ENCODE assay signal across 11 cellular contexts in genomic region chr2:146874260-146874658, GRCh38.
A peak's percentile ranks its signal among the peaks of the same experiment; 100 is the strongest.
DNase-seq lines count a peak whose midpoint lies in the region; ATAC-seq and TF ChIP-seq lines count a peak whose summit lies in the region.
"Had no signal": no experiment of that assay in that cellular context is flagged by ENCODE, and none has a peak within 500 bp of the region (broad histone marks: within the 10 kb centered on the region; RNA-seq: fewer than 3 reads in every experiment).

No MANE protein-coding gene starts in this region.

- TF ChIP-seq CTCF in HFF-Myc (IDR thresholded peaks at IDR 0.05; ENCODE audit: low read depth, low read length, missing control alignments) (no peak), RWPE1 (conservative IDR thresholded peaks at IDR 0.05; ENCODE audit: low read depth) (no peak), OCI-LY7 (conservative IDR thresholded peaks at IDR 0.05; ENCODE audit: low read length) (no peak)

- H4K20me1 ChIP-seq in OCI-LY7 (ENCODE audit: insufficient read depth, low read length) = no peaks in the 10 kb centered on the region

- H3K9me3 ChIP-seq in OCI-LY7 (ENCODE audit: low read length) = no peaks in the 10 kb centered on the region
- H3K9me3 ChIP-seq: pancreas had no signal

- no peaks in the 10 kb centered on the region for H3K79me2 ChIP-seq in OCI-LY7 (ENCODE audit: insufficient read depth, low read depth, low read length)

- H2AFZ ChIP-seq in OCI-LY7 (ENCODE audit: low read length) = no peak overlapping the region

- H3K27ac ChIP-seq in RWPE1 (peak overlapping the region; percentile 70), OCI-LY7 (ENCODE audit: low read depth, low read length, poor library complexity, severe bottlenecking) (no peak overlapping the region)
- H3K27ac ChIP-seq: pancreas had no signal

- H3K27ac Mint-ChIP-seq in activated T-cell treated with anti-CD3 and anti-CD28 coated beads, Interleukin-2, amount 50 U/mL, for 72 hours = no peak overlapping the region
- H3K27ac Mint-ChIP-seq: brain had no signal

- H3K9me2 ChIP-seq in OCI-LY7 (ENCODE audit: insufficient read depth, low read length) = no peaks in the 10 kb centered on the region

- H3K4me3 ChIP-seq in HFF-Myc (replicated peaks; ENCODE audit: low read depth, low read length) (no peak overlapping the region), OCI-LY7 (ENCODE audit: low read depth, low read length, poor library complexity, severe bottlenecking) (no peak overlapping the region)
- H3K4me3 ChIP-seq: pancreas had no signal

- no peaks in the 10 kb centered on the region for H3K4me1 Mint-ChIP-seq in activated T-cell treated with anti-CD3 and anti-CD28 coated beads, Interleukin-2, amount 50 U/mL, for 72 hours (ENCODE audit: low read depth)
- H3K4me1 Mint-ChIP-seq: brain had no signal

- H3K36me3 Mint-ChIP-seq in activated T-cell treated with anti-CD3 and anti-CD28 coated beads, Interleukin-2, amount 50 U/mL, for 72 hours (ENCODE audit: insufficient read depth in 2 of 2) = peaks cover 0 to 2% of the 10 kb centered on the region in 2 donors
- H3K36me3 Mint-ChIP-seq: brain had no signal

- peak; percentile 95 for ATAC-seq in esophagus mucosa
- no peak for ATAC-seq in activated T-cell treated with anti-CD3 and anti-CD28 coated beads, Interleukin-2, amount 50 U/mL, for 72 hours (replicated peaks in 1 of 2)
- ATAC-seq: Panc1, pancreas had no signal

- CTCF ChIA-PET in RWPE1 (lab: Yijun Ruan, JAX) = interaction anchor here (1.9 kb wide), 1 partner anchor 209 kb away, joined by 5 read pairs; no protein-coding TSS in a partner anchor
- CTCF ChIA-PET in OCI-LY7 (lab: Charles Lee; ENCODE audit: unreplicated experiment) = no interaction called here

- DNase-seq in HFF-Myc (ENCODE audit: extremely low read depth, low read depth) (peak; percentile 11), RWPE1 (ENCODE audit: low spot score) (peak; percentile 74), pulmonary artery endothelial cell (ENCODE audit: low read depth, low spot score) (peak; percentile 95), COR-L47 (lab: John Stamatoyannopoulos, UW) (no peak), NCI-H510A (lab: John Stamatoyannopoulos, UW) (no peak), OCI-LY7 (ENCODE audit: low spot score) (no peak)
- no peak for DNase-seq in activated T-cell treated with anti-CD3 and anti-CD28 coated beads, Interleukin-2, amount 50 U/mL, for 72 hours
- DNase-seq: pancreas had no signal

- no peaks in the 10 kb centered on the region for H3K4me1 ChIP-seq in OCI-LY7 (ENCODE audit: insufficient read depth, low read length, poor library complexity, severe bottlenecking)
- H3K4me1 ChIP-seq: pancreas had no signal

- H3K4me3 Mint-ChIP-seq in activated T-cell treated with anti-CD3 and anti-CD28 coated beads, Interleukin-2, amount 50 U/mL, for 72 hours = no peak overlapping the region
- H3K4me3 Mint-ChIP-seq: brain had no signal

- intact Hi-C loops in OCI-LY7 (cut with micrococcal nuclease; ENCODE audit: unreplicated experiment) = no loop called here

- H3K27me3 Mint-ChIP-seq in activated T-cell treated with anti-CD3 and anti-CD28 coated beads, Interleukin-2, amount 50 U/mL, for 72 hours (ENCODE audit: low read depth) = no peaks in the 10 kb centered on the region
- H3K27me3 Mint-ChIP-seq: brain had no signal

- no peak overlapping the region for H3K4me2 ChIP-seq in OCI-LY7 (ENCODE audit: low read length)

- peaks cover 0 to 4% of the 10 kb centered on the region in 2 donors for H3K9me3 Mint-ChIP-seq in activated T-cell treated with anti-CD3 and anti-CD28 coated beads, Interleukin-2, amount 50 U/mL, for 72 hours
- H3K9me3 Mint-ChIP-seq: brain had no signal

- BruUV-seq in OCI-LY7 (replicated peaks; lab: Mats Ljungman, UMichigan) = no TSS peak

- POLR2A ChIA-PET in RWPE1 (lab: Yijun Ruan, JAX; ENCODE audit: low non-redundant PET) (no interaction called here), OCI-LY7 (lab: Charles Lee) (no interaction called here)

- H3K36me3 ChIP-seq in OCI-LY7 (ENCODE audit: insufficient read depth, low read length) = no peaks in the 10 kb centered on the region
- H3K36me3 ChIP-seq: pancreas had no signal

Comparison
In these comparisons a context has a peak if more than half of its experiments do, and no peak if none do; other contexts are left out.
1. DNase-seq: peak in HFF-Myc (single experiment), RWPE1 (single experiment) and pulmonary artery endothelial cell (single experiment); none in COR-L47 (single experiment), NCI-H510A (single experiment), OCI-LY7 (single experiment) and activated T-cell treated with anti-CD3 and anti-CD28 coated beads, Interleukin-2, amount 50 U/mL, for 72 hours (0 of 2).